Comparison of ENCODE assay signal across 9 cellular contexts in genomic region chr1:109821221-109821669, GRCh38. TPM values are rescaled to one million over a fixed set of nuclear protein-coding genes. Genes with fewer than 3 reads are reported as not detected.
DNase-seq lines count a peak whose midpoint lies in the region; ATAC-seq and TF ChIP-seq lines count a peak whose summit lies in the region.
"Had no signal": no experiment of that assay in that cellular context is flagged by ENCODE, and none has a peak within 500 bp of the region (broad histone marks: within the 10 kb centered on the region; RNA-seq: fewer than 3 reads in every experiment).

No MANE protein-coding gene starts in this region.

- CTCF ChIA-PET in CD4-positive, alpha-beta T cell (lab: Charles Lee): no interaction called here

- no peak for TF ChIP-seq CTCF in fibroblast of villous mesenchyme (IDR thresholded peaks at IDR 0.05; ENCODE audit: insufficient read depth, low read depth, low read length)
- no peak for TF ChIP-seq CTCF in CD4-positive, alpha-beta T cell (IDR thresholded peaks at IDR 0.05)

- H3K27ac Mint-ChIP-seq in CD4-positive, alpha-beta T cell: no peak overlapping the region
- H3K27ac Mint-ChIP-seq: memory B cell had no signal

- intact Hi-C loops in CD4-positive, alpha-beta T cell (cut with DNase I, micrococcal nuclease): no loop called here

- no peak overlapping the region for H3K4me3 ChIP-seq in fibroblast of villous mesenchyme (ENCODE audit: low read depth, low read length)

- H3K4me1 Mint-ChIP-seq in CD4-positive, alpha-beta T cell (ENCODE audit: low read depth): peaks cover 5% of the 10 kb centered on the region

- H3K27me3 ChIP-seq in CD4-positive, alpha-beta T cell (ENCODE audit: control insufficient read depth, insufficient read depth, low read length): no peaks in the 10 kb centered on the region

- peak; percentile 85 for DNase-seq in NK-92 treated with Interleukin-12 subunit alpha and Interleukin-12 subunit beta, amount 100 ng/mL, for 24 hours (lab: John Stamatoyannopoulos, UW)
- DNase-seq in NK-92 (lab: John Stamatoyannopoulos, UW; ENCODE audit: unreplicated experiment) (no peak), T1000 (lab: John Stamatoyannopoulos, UW) (peak; percentile 82), fibroblast of villous mesenchyme (ENCODE audit: low read depth) (peak; percentile 88), DMS79 treated with DMSO at 0.1 percent for 48 hours (lab: John Stamatoyannopoulos, UW) (no peak)
- peak; percentile 53 to 58 for DNase-seq in stimulated activated CD8-positive, alpha-beta memory T cell treated with anti-CD3 and anti-CD28 coated beads, Interleukin-15, amount 100 ng/mL, for 48 hours (ENCODE audit: low read depth in 2 of 2)
- DNase-seq in CD4-positive, alpha-beta T cell: no peak

- no peak overlapping the region for H3K27ac ChIP-seq in CD4-positive, alpha-beta T cell (ENCODE audit: low read depth, low read length)

- no peaks in the 10 kb centered on the region for H3K27me3 Mint-ChIP-seq in CD4-positive, alpha-beta T cell

- no peaks in the 10 kb centered on the region for H3K9me3 Mint-ChIP-seq in CD4-positive, alpha-beta T cell
- H3K9me3 Mint-ChIP-seq: memory B cell had no signal

- no peaks in the 10 kb centered on the region for H3K9me3 ChIP-seq in CD4-positive, alpha-beta T cell (ENCODE audit: control insufficient read depth, low read length)

- no peak overlapping the region for H3K4me3 Mint-ChIP-seq in CD4-positive, alpha-beta T cell
- H3K4me3 Mint-ChIP-seq: memory B cell had no signal

- POLR2A ChIA-PET in CD4-positive, alpha-beta T cell (lab: Charles Lee): no interaction called here

- ATAC-seq in GM19035 (IDR thresholded peaks at IDR 0.05; ENCODE audit: unreplicated experiment): no peak
- no peak for ATAC-seq in CD4-positive, alpha-beta T cell (ENCODE audit: poor library complexity)

- H3K36me3 Mint-ChIP-seq in CD4-positive, alpha-beta T cell (ENCODE audit: low read depth): no peaks in the 10 kb centered on the region
- H3K36me3 Mint-ChIP-seq: memory B cell had no signal

RNA-seq across cellular contexts. Expression of gene EPS8L3, which starts 57.5 kb away (rescaled TPM):
- total RNA-seq in fibroblast of villous mesenchyme: not detected in 2 replicates
- total RNA-seq in CD4-positive, alpha-beta T cell: not detected

Comparison
In these comparisons a context has a peak if more than half of its experiments do, and no peak if none do; other contexts are left out.
1. DNase-seq: peak in NK-92 treated with Interleukin-12 subunit alpha and Interleukin-12 subunit beta, amount 100 ng/mL, for 24 hours (single experiment), T1000 (single experiment), fibroblast of villous mesenchyme (single experiment) and stimulated activated CD8-positive, alpha-beta memory T cell treated with anti-CD3 and anti-CD28 coated beads, Interleukin-15, amount 100 ng/mL, for 48 hours (2 of 2); none in NK-92 (single experiment), DMS79 treated with DMSO at 0.1 percent for 48 hours (single experiment) and CD4-positive, alpha-beta T cell (0 of 10).